Comparison of ENCODE assay signal across 8 cellular contexts in the genomic region with DNA sequence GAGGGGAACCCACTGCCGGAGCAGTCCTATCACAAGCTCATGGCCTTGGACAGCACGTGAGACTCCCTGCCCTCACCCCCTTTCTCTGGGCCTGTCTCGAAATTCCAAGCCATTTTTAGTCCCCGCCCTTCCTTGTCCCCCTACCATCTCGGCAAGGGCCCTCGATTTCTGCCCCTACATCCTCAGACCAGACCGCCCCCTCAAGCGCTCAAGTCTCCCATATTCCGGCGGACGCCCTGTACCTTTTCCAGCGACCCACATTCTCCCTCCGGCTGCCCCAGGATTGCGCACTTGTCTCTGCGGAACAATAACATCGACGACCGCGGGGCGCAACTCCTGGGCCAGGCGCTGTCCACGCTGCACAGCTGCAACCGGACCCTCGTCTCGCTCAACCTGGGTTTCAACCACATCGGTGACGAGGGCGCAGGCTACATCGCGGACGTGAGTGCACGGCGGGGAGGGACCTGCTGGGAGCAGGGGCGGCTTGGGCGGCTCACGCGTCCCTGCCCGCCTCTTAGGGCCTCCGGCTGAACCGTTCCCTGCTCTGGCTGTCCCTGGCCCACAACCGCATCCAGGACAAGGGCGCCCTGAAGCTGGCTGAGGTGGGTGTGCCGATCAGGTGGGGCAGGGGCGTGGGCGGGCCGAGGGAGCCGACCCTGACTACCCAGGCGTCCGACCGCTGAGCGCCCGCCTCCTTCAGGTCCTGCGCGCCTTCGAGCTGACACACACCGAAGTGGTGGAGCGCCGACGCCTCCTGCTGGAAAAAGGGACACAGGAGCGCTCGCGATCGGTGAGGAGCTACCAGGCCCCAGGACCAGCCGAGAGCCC. TPM values are rescaled to one million over a fixed set of nuclear protein-coding genes. Genes with fewer than 3 reads are reported as not detected.
DNase-seq lines count a peak whose midpoint lies in the region; ATAC-seq and TF ChIP-seq lines count a peak whose summit lies in the region.

No MANE protein-coding gene starts in this region.

- H3K27ac Mint-ChIP-seq in natural killer cell treated with Interleukin-12 subunit alpha and Interleukin-12 subunit beta and Interleukin-15 and Interleukin-18, amount 100 ng/mL, for 72 hours = no peak overlapping the region
- H3K27ac Mint-ChIP-seq in stimulated activated naive CD8-positive, alpha-beta T cell treated with anti-CD3 and anti-CD28 coated beads, Interleukin-15, Interleukin-2, amounts not matched to agents 100 ng/mL and 50 ng/mL, for 24 hours = no peak overlapping the region

- H4K20me1 ChIP-seq in BLaER1 treated with 17β-estradiol and CSF1 and Interleukin-3, amounts not matched to agents 10 nM and 100 nM = peaks cover 0 to 68% (median 5%) of the 10 kb centered on the region in 11 experiments; a peak in 12 of 22 replicates

- peak overlapping the region; percentile 51 to 77 (median 68) for H3K4me2 ChIP-seq in BLaER1 treated with 17β-estradiol and CSF1 and Interleukin-3, amounts not matched to agents 10 nM and 100 nM

- H3K4me3 Mint-ChIP-seq in natural killer cell treated with Interleukin-12 subunit alpha and Interleukin-12 subunit beta and Interleukin-15 and Interleukin-18, amount 100 ng/mL, for 72 hours = no peak overlapping the region
- H3K4me3 Mint-ChIP-seq in stimulated activated naive CD8-positive, alpha-beta T cell treated with anti-CD3 and anti-CD28 coated beads, Interleukin-15, Interleukin-2, amounts not matched to agents 100 ng/mL and 50 ng/mL, for 24 hours = peak overlapping the region; percentile 55

- no peaks in the 10 kb centered on the region for H3K36me3 ChIP-seq in BLaER1 treated with 17β-estradiol and CSF1 and Interleukin-3, amounts not matched to agents 10 nM and 100 nM

- H3K27me3 ChIP-seq in BLaER1 treated with 17β-estradiol and CSF1 and Interleukin-3, amounts not matched to agents 10 nM and 100 nM = peaks cover 70 to 86% (median 84%) of the 10 kb centered on the region in 11 experiments

- peak overlapping the region in 9 of 10 experiments; percentile 4 to 59 (median 39); a peak in 12 of 20 replicates for H3K4me3 ChIP-seq in BLaER1 treated with 17β-estradiol and CSF1 and Interleukin-3, amounts not matched to agents 10 nM and 100 nM

- peaks cover 0 to 47% (median 22%) of the 10 kb centered on the region in 10 experiments; a peak in 15 of 20 replicates for H3K4me1 ChIP-seq in BLaER1 treated with 17β-estradiol and CSF1 and Interleukin-3, amounts not matched to agents 10 nM and 100 nM

- no peaks in the 10 kb centered on the region for H3K9me3 ChIP-seq in BLaER1 treated with 17β-estradiol and CSF1 and Interleukin-3, amounts not matched to agents 10 nM and 100 nM (replicated peaks in 1 of 11)

- peak overlapping the region in 2 of 11 experiments; percentile 13 to 23; a peak in 1 of 22 replicates for H3K9ac ChIP-seq in BLaER1 treated with 17β-estradiol and CSF1 and Interleukin-3, amounts not matched to agents 10 nM and 100 nM

- DNase-seq in NCI-H82 (lab: John Stamatoyannopoulos, UW) (peak; percentile 91), erythroblast (lab: John Stamatoyannopoulos, UW) (peak; percentile 63 to 76)
- peak; percentile 27 for DNase-seq in activated CD8-positive, alpha-beta memory T cell treated with anti-CD3 and anti-CD28 coated beads, Interleukin-2, amount 50 U/mL, for 24 hours (ENCODE audit: extremely low read depth)
- no peak for DNase-seq in natural killer cell treated with Interleukin-12 subunit alpha and Interleukin-12 subunit beta and Interleukin-15 and Interleukin-18, amount 100 ng/mL, for 72 hours (ENCODE audit: low spot score)

- H3K36me3 Mint-ChIP-seq in natural killer cell treated with Interleukin-12 subunit alpha and Interleukin-12 subunit beta and Interleukin-15 and Interleukin-18, amount 100 ng/mL, for 72 hours = no peaks in the 10 kb centered on the region
- H3K36me3 Mint-ChIP-seq in stimulated activated naive CD8-positive, alpha-beta T cell treated with anti-CD3 and anti-CD28 coated beads, Interleukin-15, Interleukin-2, amounts not matched to agents 100 ng/mL and 50 ng/mL, for 24 hours (ENCODE audit: low read depth) = no peaks in the 10 kb centered on the region

- H3K27ac ChIP-seq in BLaER1 treated with 17β-estradiol and CSF1 and Interleukin-3, amounts not matched to agents 10 nM and 100 nM = no peak overlapping the region

- peaks cover 12 to 16% of the 10 kb centered on the region in 2 donors for H3K4me1 Mint-ChIP-seq in natural killer cell treated with Interleukin-12 subunit alpha and Interleukin-12 subunit beta and Interleukin-15 and Interleukin-18, amount 100 ng/mL, for 72 hours (ENCODE audit: low read depth in 2 of 2)
- peaks cover 34% of the 10 kb centered on the region for H3K4me1 Mint-ChIP-seq in stimulated activated naive CD8-positive, alpha-beta T cell treated with anti-CD3 and anti-CD28 coated beads, Interleukin-15, Interleukin-2, amounts not matched to agents 100 ng/mL and 50 ng/mL, for 24 hours (ENCODE audit: low read depth)

- H3K27me3 Mint-ChIP-seq in natural killer cell treated with Interleukin-12 subunit alpha and Interleukin-12 subunit beta and Interleukin-15 and Interleukin-18, amount 100 ng/mL, for 72 hours = peaks cover 51 to 74% of the 10 kb centered on the region in 2 donors
- H3K27me3 Mint-ChIP-seq in stimulated activated naive CD8-positive, alpha-beta T cell treated with anti-CD3 and anti-CD28 coated beads, Interleukin-15, Interleukin-2, amounts not matched to agents 100 ng/mL and 50 ng/mL, for 24 hours = peaks cover 81% of the 10 kb centered on the region

- no peak for TF ChIP-seq POLR2A in erythroblast (IDR thresholded peaks at IDR 0.05; ENCODE audit: low read length)

- ATAC-seq in HG02798 (IDR thresholded peaks at IDR 0.05; ENCODE audit: poor library complexity, unreplicated experiment) (peak; percentile 44), HG03139 (IDR thresholded peaks at IDR 0.05; ENCODE audit: unreplicated experiment) (no peak)
- peak; percentile 64 to 68 for ATAC-seq in natural killer cell treated with Interleukin-12 subunit alpha and Interleukin-12 subunit beta and Interleukin-15 and Interleukin-18, amount 100 ng/mL, for 72 hours

- no peaks in the 10 kb centered on the region for H3K9me3 Mint-ChIP-seq in natural killer cell treated with Interleukin-12 subunit alpha and Interleukin-12 subunit beta and Interleukin-15 and Interleukin-18, amount 100 ng/mL, for 72 hours
- no peaks in the 10 kb centered on the region for H3K9me3 Mint-ChIP-seq in stimulated activated naive CD8-positive, alpha-beta T cell treated with anti-CD3 and anti-CD28 coated beads, Interleukin-15, Interleukin-2, amounts not matched to agents 100 ng/mL and 50 ng/mL, for 24 hours

RNA-seq across cellular contexts. Expression of gene LRRC71, which starts 7.0 kb away (rescaled TPM):
- total RNA-seq in natural killer cell treated with Interleukin-12 subunit alpha and Interleukin-12 subunit beta and Interleukin-15 and Interleukin-18, amount 100 ng/mL, for 72 hours = not detected

RNA-seq across cellular contexts. Expression of gene PEAR1, which starts 33.9 kb away (rescaled TPM):
- total RNA-seq in natural killer cell treated with Interleukin-12 subunit alpha and Interleukin-12 subunit beta and Interleukin-15 and Interleukin-18, amount 100 ng/mL, for 72 hours = under 1 TPM in 1 of 2 donors, not detected in 1; 0.64 TPM
